ENCODE assay signal across 27 cellular contexts in the genomic region with DNA sequence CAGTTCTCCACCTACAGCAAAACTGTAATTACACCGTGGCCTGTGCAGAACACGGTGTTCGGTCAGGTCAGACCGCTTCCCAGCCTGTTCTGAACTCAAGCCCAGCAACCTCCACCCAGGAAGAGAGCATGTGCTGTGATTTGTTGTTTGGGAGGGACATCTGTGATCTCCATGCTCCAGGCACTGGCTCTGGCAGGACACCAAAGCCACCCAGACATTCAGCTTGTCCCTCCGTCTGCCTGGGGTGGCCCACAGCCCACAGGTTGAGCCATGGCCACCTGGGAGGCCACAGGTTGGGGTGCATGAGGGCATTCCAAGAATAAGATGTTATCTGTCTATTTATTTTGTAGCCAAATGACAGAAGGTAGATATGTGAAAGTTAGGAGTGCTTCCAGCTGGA.
"Had no signal": no experiment of that assay in that cellular context is flagged by ENCODE, and none has a peak within 500 bp of the region (broad histone marks: within the 10 kb centered on the region; RNA-seq: fewer than 3 reads in every experiment).

No MANE protein-coding gene starts in this region.

- H3K4me3 ChIP-seq: coronary artery, dorsolateral prefrontal cortex had no signal

- H3K36me3 ChIP-seq: brain microvascular endothelial cell had no signal

- ATAC-seq: activated CD4-positive, alpha-beta T cell treated with anti-CD3 and anti-CD28 coated beads for 36 hours; activated CD8-positive, alpha-beta memory T cell treated with anti-CD3 and anti-CD28 coated beads, Interleukin-2, amount 10 ng/mL, durations not matched to agents 7 days and 5 days; activated CD8-positive, alpha-beta T cell treated with anti-CD3 and anti-CD28 coated beads, Interleukin-2, amount 10 ng/mL, durations not matched to agents 7 days and 5 days; esophagus mucosa had no signal

- DNase-seq: activated CD4-positive, alpha-beta memory T cell treated with anti-CD3 and anti-CD28 coated beads for 36 hours; activated CD4-positive, alpha-beta T cell treated with anti-CD3 and anti-CD28 coated beads for 36 hours; activated CD4-positive, alpha-beta T cell treated with anti-CD3 and anti-CD28 coated beads, Interleukin-2, amount 10 ng/mL, durations not matched to agents 24 days and 14 days; activated CD4-positive, CD25-positive, alpha-beta regulatory T cell; activated CD4-positive, CD25-positive, alpha-beta regulatory T cell treated with anti-CD3 and anti-CD28 coated beads, Interleukin-2, amount 50 U/mL, for 72 hours; activated CD8-positive, alpha-beta memory T cell treated with anti-CD3 and anti-CD28 coated beads, Interleukin-2, amount 10 ng/mL, durations not matched to agents 7 days and 5 days; activated CD8-positive, alpha-beta memory T cell treated with anti-CD3 and anti-CD28 coated beads, Interleukin-2, amount 50 U/mL, for 4 hours; activated CD8-positive, alpha-beta T cell treated with anti-CD3 and anti-CD28 coated beads, Interleukin-2, amount 10 ng/mL, durations not matched to agents 7 days and 5 days; activated gamma-delta T cell treated with Interleukin-2 at 50 U/mL for 16 hours; activated naive CD4-positive, alpha-beta T cell treated with anti-CD3 and anti-CD28 coated beads, Interleukin-2, amount 50 U/mL, for 16 hours; activated naive CD4-positive, alpha-beta T cell treated with Interleukin-2 at 50 U/mL for 16 hours; activated T-cell treated with anti-CD3 and anti-CD28 coated beads, Interleukin-2, amount 50 U/mL, for 1 hour; activated T-cell treated with anti-CD3 and anti-CD28 coated beads, Interleukin-2, amount 50 U/mL, for 48 hours; amniotic stem cell; anterior cingulate cortex; brain microvascular endothelial cell; effector memory CD4-positive, alpha-beta T cell; endodermal cell; foreskin fibroblast; head of caudate nucleus; T-helper 2 cell had no signal

- H3K27me3 ChIP-seq: brain microvascular endothelial cell had no signal

- H3K27ac ChIP-seq: brain microvascular endothelial cell, coronary artery, dorsolateral prefrontal cortex had no signal

- FAIRE-seq: astrocyte, bronchial epithelial cell, frontal cortex had no signal
